Comparison of ENCODE assay signal across 1 cellular context in genomic region chr1:3668585-3669300, GRCh38.
A peak's percentile ranks its signal among the peaks of the same experiment; 100 is the strongest.
TF ChIP-seq lines count a peak whose summit lies in the region.

No MANE protein-coding gene starts in this region.

TF ChIP-seq in HepG2, 621 proteins besides CTCF, POLR2A, EP300 and RAD21 (continued from another document and continues in another):
- TF ChIP-seq ZNF512B (CRISPR knock-in tag; IDR thresholded peaks at IDR 0.05; ENCODE audit: borderline replicate concordance) (no peak), MLLT10 (CRISPR knock-in tag; IDR thresholded peaks at IDR 0.05) (no peak), DR1 (CRISPR knock-in tag; IDR thresholded peaks at IDR 0.05) (no peak), ZNF740 (CRISPR knock-in tag; IDR thresholded peaks at IDR 0.05) (peak; percentile 77; the same call in 1 of the 2 replicates), LCORL (IDR thresholded peaks at IDR 0.05) (no peak), LCORL (CRISPR knock-in tag; IDR thresholded peaks at IDR 0.05) (peak; percentile 71), ZNF614 (CRISPR knock-in tag; IDR thresholded peaks at IDR 0.05; ENCODE audit: borderline replicate concordance) (peak; percentile 65; the same call in 1 of the 2 replicates), KIAA2018 (CRISPR knock-in tag; IDR thresholded peaks at IDR 0.05; ENCODE audit: borderline replicate concordance) (no peak), FOXM1 (CRISPR knock-in tag; IDR thresholded peaks at IDR 0.05) (no peak), BCL6 (CRISPR knock-in tag; IDR thresholded peaks at IDR 0.05) (peak; percentile 52; the same call in 1 of the 2 replicates), SRF (IDR thresholded peaks at IDR 0.05; ENCODE audit: low read depth, low read length) (no peak), YEATS4 (CRISPR knock-in tag; IDR thresholded peaks at IDR 0.05; ENCODE audit: borderline replicate concordance) (peak; percentile 58; the same call in 1 of the 2 replicates), ZNF580 (CRISPR knock-in tag; IDR thresholded peaks at IDR 0.05; ENCODE audit: borderline replicate concordance, low read depth) (peak; percentile 51; the same call in 1 of the 2 replicates), RFX3 (CRISPR knock-in tag; IDR thresholded peaks at IDR 0.05) (peak; percentile 92), MYNN (CRISPR knock-in tag; IDR thresholded peaks at IDR 0.05; ENCODE audit: low read depth) (no peak), RAD51 (IDR thresholded peaks at IDR 0.05; ENCODE audit: borderline replicate concordance) (no peak), ATF1 (CRISPR knock-in tag; IDR thresholded peaks at IDR 0.05) (no peak), FOXK1 (CRISPR knock-in tag; IDR thresholded peaks at IDR 0.05; ENCODE audit: borderline replicate concordance, low read depth) (peak; percentile 57; the same call in 1 of the 2 replicates), ZNF577 (CRISPR knock-in tag; IDR thresholded peaks at IDR 0.05; ENCODE audit: borderline replicate concordance, low read depth) (no peak), ZKSCAN8 (CRISPR knock-in tag; IDR thresholded peaks at IDR 0.05; ENCODE audit: borderline replicate concordance) (no peak), SIN3A (IDR thresholded peaks at IDR 0.05; ENCODE audit: borderline replicate concordance, low read depth, low read length) (peak; percentile 98), HNF4A (CRISPR knock-in tag; IDR thresholded peaks at IDR 0.05) (peak; percentile 24; the same call in 1 of the 2 replicates), NFATC3 (CRISPR knock-in tag; IDR thresholded peaks at IDR 0.05) (no peak)
- TF ChIP-seq, protein P1, sequence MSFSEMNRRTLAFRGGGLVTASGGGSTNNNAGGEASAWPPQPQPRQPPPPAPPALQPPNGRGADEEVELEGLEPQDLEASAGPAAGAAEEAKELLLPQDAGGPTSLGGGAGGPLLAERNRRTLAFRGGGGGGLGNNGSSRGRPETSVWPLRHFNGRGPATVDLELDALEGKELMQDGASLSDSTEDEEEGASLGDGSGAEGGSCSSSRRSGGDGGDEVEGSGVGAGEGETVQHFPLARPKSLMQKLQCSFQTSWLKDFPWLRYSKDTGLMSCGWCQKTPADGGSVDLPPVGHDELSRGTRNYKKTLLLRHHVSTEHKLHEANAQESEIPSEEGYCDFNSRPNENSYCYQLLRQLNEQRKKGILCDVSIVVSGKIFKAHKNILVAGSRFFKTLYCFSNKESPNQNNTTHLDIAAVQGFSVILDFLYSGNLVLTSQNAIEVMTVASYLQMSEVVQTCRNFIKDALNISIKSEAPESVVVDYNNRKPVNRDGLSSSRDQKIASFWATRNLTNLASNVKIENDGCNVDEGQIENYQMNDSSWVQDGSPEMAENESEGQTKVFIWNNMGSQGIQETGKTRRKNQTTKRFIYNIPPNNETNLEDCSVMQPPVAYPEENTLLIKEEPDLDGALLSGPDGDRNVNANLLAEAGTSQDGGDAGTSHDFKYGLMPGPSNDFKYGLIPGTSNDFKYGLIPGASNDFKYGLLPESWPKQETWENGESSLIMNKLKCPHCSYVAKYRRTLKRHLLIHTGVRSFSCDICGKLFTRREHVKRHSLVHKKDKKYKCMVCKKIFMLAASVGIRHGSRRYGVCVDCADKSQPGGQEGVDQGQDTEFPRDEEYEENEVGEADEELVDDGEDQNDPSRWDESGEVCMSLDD (CRISPR knock-in tag; IDR thresholded peaks at IDR 0.05; ENCODE audit: borderline replicate concordance) = no peak
- TF ChIP-seq, protein P2, sequence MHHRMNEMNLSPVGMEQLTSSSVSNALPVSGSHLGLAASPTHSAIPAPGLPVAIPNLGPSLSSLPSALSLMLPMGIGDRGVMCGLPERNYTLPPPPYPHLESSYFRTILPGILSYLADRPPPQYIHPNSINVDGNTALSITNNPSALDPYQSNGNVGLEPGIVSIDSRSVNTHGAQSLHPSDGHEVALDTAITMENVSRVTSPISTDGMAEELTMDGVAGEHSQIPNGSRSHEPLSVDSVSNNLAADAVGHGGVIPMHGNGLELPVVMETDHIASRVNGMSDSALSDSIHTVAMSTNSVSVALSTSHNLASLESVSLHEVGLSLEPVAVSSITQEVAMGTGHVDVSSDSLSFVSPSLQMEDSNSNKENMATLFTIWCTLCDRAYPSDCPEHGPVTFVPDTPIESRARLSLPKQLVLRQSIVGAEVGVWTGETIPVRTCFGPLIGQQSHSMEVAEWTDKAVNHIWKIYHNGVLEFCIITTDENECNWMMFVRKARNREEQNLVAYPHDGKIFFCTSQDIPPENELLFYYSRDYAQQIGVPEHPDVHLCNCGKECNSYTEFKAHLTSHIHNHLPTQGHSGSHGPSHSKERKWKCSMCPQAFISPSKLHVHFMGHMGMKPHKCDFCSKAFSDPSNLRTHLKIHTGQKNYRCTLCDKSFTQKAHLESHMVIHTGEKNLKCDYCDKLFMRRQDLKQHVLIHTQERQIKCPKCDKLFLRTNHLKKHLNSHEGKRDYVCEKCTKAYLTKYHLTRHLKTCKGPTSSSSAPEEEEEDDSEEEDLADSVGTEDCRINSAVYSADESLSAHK (CRISPR knock-in tag; IDR thresholded peaks at IDR 0.05; ENCODE audit: borderline replicate concordance) = no peak
- TF ChIP-seq, protein P3, sequence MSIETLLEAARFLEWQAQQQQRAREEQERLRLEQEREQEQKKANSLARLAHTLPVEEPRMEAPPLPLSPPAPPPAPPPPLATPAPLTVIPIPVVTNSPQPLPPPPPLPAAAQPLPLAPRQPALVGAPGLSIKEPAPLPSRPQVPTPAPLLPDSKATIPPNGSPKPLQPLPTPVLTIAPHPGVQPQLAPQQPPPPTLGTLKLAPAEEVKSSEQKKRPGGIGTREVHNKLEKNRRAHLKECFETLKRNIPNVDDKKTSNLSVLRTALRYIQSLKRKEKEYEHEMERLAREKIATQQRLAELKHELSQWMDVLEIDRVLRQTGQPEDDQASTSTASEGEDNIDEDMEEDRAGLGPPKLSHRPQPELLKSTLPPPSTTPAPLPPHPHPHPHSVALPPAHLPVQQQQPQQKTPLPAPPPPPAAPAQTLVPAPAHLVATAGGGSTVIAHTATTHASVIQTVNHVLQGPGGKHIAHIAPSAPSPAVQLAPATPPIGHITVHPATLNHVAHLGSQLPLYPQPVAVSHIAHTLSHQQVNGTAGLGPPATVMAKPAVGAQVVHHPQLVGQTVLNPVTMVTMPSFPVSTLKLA (IDR thresholded peaks at IDR 0.05) = peak; percentile 88
- TF ChIP-seq, protein P4, sequence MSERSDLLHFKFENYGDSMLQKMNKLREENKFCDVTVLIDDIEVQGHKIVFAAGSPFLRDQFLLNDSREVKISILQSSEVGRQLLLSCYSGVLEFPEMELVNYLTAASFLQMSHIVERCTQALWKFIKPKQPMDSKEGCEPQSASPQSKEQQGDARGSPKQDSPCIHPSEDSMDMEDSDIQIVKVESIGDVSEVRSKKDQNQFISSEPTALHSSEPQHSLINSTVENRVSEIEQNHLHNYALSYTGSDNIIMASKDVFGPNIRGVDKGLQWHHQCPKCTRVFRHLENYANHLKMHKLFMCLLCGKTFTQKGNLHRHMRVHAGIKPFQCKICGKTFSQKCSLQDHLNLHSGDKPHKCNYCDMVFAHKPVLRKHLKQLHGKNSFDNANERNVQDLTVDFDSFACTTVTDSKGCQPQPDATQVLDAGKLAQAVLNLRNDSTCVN (CRISPR knock-in tag; IDR thresholded peaks at IDR 0.05; ENCODE audit: borderline replicate concordance) = no peak; the same call in 1 of the 2 replicates
- TF ChIP-seq, protein P5, sequence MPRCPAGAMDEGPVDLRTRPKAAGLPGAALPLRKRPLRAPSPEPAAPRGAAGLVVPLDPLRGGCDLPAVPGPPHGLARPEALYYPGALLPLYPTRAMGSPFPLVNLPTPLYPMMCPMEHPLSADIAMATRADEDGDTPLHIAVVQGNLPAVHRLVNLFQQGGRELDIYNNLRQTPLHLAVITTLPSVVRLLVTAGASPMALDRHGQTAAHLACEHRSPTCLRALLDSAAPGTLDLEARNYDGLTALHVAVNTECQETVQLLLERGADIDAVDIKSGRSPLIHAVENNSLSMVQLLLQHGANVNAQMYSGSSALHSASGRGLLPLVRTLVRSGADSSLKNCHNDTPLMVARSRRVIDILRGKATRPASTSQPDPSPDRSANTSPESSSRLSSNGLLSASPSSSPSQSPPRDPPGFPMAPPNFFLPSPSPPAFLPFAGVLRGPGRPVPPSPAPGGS (CRISPR knock-in tag; IDR thresholded peaks at IDR 0.05) = peak; percentile 72; the same call in 1 of the 2 replicates
